ENCODE assay signal across 14 cellular contexts in the genomic region with DNA sequence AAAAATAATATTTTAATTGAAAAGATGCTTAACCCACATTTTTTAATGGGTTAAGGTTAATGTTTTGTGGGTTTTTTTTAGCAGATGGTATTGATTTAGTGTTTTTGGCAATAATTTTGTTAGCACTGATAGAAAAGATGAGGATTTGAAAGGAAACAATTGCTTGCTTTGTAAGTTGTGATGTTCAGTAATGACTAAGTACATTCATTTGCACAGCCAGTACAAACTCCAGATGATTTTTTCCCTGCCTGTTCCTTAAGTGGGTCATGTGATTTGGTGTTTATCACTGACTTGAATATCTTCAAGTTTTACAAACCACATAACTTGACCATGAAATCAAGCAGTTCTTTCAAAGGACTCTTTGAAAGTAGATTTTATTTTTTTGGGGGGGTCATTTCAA. TPM values are rescaled to one million over a fixed set of nuclear protein-coding genes. Genes with fewer than 3 reads are reported as not detected.
DNase-seq lines count a peak whose midpoint lies in the region; ATAC-seq lines count a peak whose summit lies in the region.
"Had no signal": no experiment of that assay in that cellular context is flagged by ENCODE, and none has a peak within 500 bp of the region (broad histone marks: within the 10 kb centered on the region; RNA-seq: fewer than 3 reads in every experiment).

No MANE protein-coding gene starts in this region.

- intact Hi-C loops in left ventricle myocardium superior (cut with micrococcal nuclease), result no loop called here

- ATAC-seq in left ventricle myocardium superior, result peak; percentile 81
- ATAC-seq: gastroesophageal sphincter, natural killer cell had no signal

- DNase-seq in HCEC 1CT (peak; percentile 58), astrocyte of the hippocampus (ENCODE audit: low read depth, low spot score) (peak; percentile 57), left ventricle myocardium superior (no peak), stromal cell of bone marrow (ENCODE audit: low read depth) (peak; percentile 36), NCI-H128 (lab: John Stamatoyannopoulos, UW; ENCODE audit: unreplicated experiment) (no peak), superior temporal gyrus (ENCODE audit: extremely low spot score) (no peak)
- DNase-seq in stimulated activated CD4-positive, alpha-beta T cell treated with anti-CD3 and anti-CD28 coated beads, Interleukin-12 subunit alpha, Interleukin-12 subunit beta, amount 100 ng/mL, for 4 hours, result no peak
- DNase-seq: activated naive CD8-positive, alpha-beta T cell treated with anti-CD3 and anti-CD28 coated beads, Interleukin-2, amount 10 ng/mL, durations not matched to agents 7 days and 5 days; KBM-7; natural killer cell; NCI-H1694; NCI-H774; SHP77 had no signal

RNA-seq across cellular contexts. Expression of a gene that starts 15.0 kb away (rescaled TPM):
- 6.4 TPM for total RNA-seq in left ventricle myocardium superior

Comparison
In these comparisons a context has a peak if more than half of its experiments do, and no peak if none do; other contexts are left out.
1. DNase-seq: peak in HCEC 1CT (single experiment), astrocyte of the hippocampus (single experiment) and stromal cell of bone marrow (single experiment); none in left ventricle myocardium superior (single experiment), NCI-H128 (single experiment), stimulated activated CD4-positive, alpha-beta T cell treated with anti-CD3 and anti-CD28 coated beads, Interleukin-12 subunit alpha, Interleukin-12 subunit beta, amount 100 ng/mL, for 4 hours (single experiment) and superior temporal gyrus (single experiment).